In genomic region chr2:153588408-153588807, GRCh38 we compare ENCODE assay signal across 36 cellular contexts.
"Had no signal": no experiment of that assay in that cellular context is flagged by ENCODE, and none has a peak within 500 bp of the region (broad histone marks: within the 10 kb centered on the region; RNA-seq: fewer than 3 reads in every experiment).

No MANE protein-coding gene starts in this region.

- DNase-seq: Kasumi-1, MG63, MM.1S, MV-4-11, NCI-H1048, NCI-H1092, NCI-H1092 treated with DMSO at 0.1 percent for 48 hours, NCI-H1105, NCI-H1105 treated with DMSO at 0.1 percent for 48 hours, NCI-H1417, NCI-H1417 treated with DMSO at 0.1 percent for 48 hours, NCI-H1436, NCI-H1436 treated with DMSO at 0.1 percent for 48 hours, NCI-H146, NCI-H1694, NCI-H1694 treated with DMSO at 0.1 percent for 48 hours, NCI-H187, NCI-H187 treated with DMSO at 0.1 percent for 48 hours, NCI-H1930, NCI-H2029, NCI-H2029 treated with DMSO at 0.1 percent for 48 hours, NCI-H2081, NCI-H2081 treated with DMSO at 0.1 percent for 48 hours, NCI-H2107, NCI-H2171, NCI-H2171 treated with DMSO at 0.1 percent for 48 hours, NCI-H2227 treated with DMSO at 0.1 percent for 48 hours, NCI-H226, NCI-H345, NCI-H446, NCI-H446 treated with DMSO at 0.1 percent for 48 hours, NCI-H510A, NCI-H510A treated with DMSO at 0.1 percent for 48 hours, NCI-H524, NCI-H524 treated with DMSO at 0.1 percent for 48 hours, NCI-H526 had no signal

- H3K9me3 ChIP-seq: MG63 had no signal

- H3K36me3 ChIP-seq: MG63 had no signal

- H3K27me3 ChIP-seq: MG63 had no signal

- H3K4me3 ChIP-seq: MG63 had no signal
